In genomic region chr3:195388380-195388779, GRCh38 we compare ENCODE assay signal across 21 cellular contexts. TPM values are rescaled to one million over a fixed set of nuclear protein-coding genes. Genes with fewer than 3 reads are reported as not detected.
A peak's percentile ranks its signal among the peaks of the same experiment; 100 is the strongest.
DNase-seq lines count a peak whose midpoint lies in the region; ATAC-seq lines count a peak whose summit lies in the region.
"Had no signal": no experiment of that assay in that cellular context is flagged by ENCODE, and none has a peak within 500 bp of the region (broad histone marks: within the 10 kb centered on the region; RNA-seq: fewer than 3 reads in every experiment).

No MANE protein-coding gene starts in this region.

- H3K27me3 Mint-ChIP-seq in naive thymus-derived CD8-positive, alpha-beta T cell = no peaks in the 10 kb centered on the region
- H3K27me3 Mint-ChIP-seq: activated CD4-positive, alpha-beta memory T cell treated with anti-CD3 and anti-CD28 coated beads for 36 hours; activated naive CD4-positive, alpha-beta T cell treated with anti-CD3 and anti-CD28 coated beads, Interleukin-2, amount 50 U/mL, for 24 hours had no signal

- DNase-seq in LoVo (ENCODE audit: low spot score) (peak; percentile 20), kidney tubule cell (ENCODE audit: low spot score) (peak; percentile 40), NCI-H1694 (lab: John Stamatoyannopoulos, UW) (no peak), amygdala (lab: John Stamatoyannopoulos, UW) (no peak), NCI-H2029 (lab: John Stamatoyannopoulos, UW) (no peak)
- no peak for DNase-seq in naive thymus-derived CD8-positive, alpha-beta T cell
- DNase-seq: activated CD4-positive, alpha-beta memory T cell treated with anti-CD3 and anti-CD28 coated beads for 36 hours; body of pancreas; Caco-2; HCEC 1CT; islet precursor cell; mesendoderm; NCI-H2029 treated with DMSO at 0.1 percent for 48 hours; NCI-H82; stimulated activated CD4-positive, alpha-beta T cell treated with anti-CD3 and anti-CD28 coated beads, Interleukin-2, amount 100 ng/mL, for 48 hours; T-helper 2 cell; uterus had no signal

- POLR2A ChIA-PET in naive thymus-derived CD8-positive, alpha-beta T cell (lab: Charles Lee) = interaction anchor here (0.6 kb wide), 1 partner anchor 54 kb away, joined by 3 read pairs; the partner anchor contains the start of gene ACAP2

- H3K27ac Mint-ChIP-seq in naive thymus-derived CD8-positive, alpha-beta T cell = peak overlapping the region in 2 of 10 donors; percentile 6 to 32
- H3K27ac Mint-ChIP-seq: activated CD4-positive, alpha-beta memory T cell treated with anti-CD3 and anti-CD28 coated beads for 36 hours; activated naive CD4-positive, alpha-beta T cell treated with anti-CD3 and anti-CD28 coated beads, Interleukin-2, amount 50 U/mL, for 24 hours; WTC11 had no signal

- H3K36me3 Mint-ChIP-seq in naive thymus-derived CD8-positive, alpha-beta T cell = peaks cover 4 to 46% (median 5%) of the 10 kb centered on the region in 3 donors
- H3K36me3 Mint-ChIP-seq: activated CD4-positive, alpha-beta memory T cell treated with anti-CD3 and anti-CD28 coated beads for 36 hours; WTC11 had no signal

- H3K9me3 Mint-ChIP-seq in naive thymus-derived CD8-positive, alpha-beta T cell = no peaks in the 10 kb centered on the region
- H3K9me3 Mint-ChIP-seq: activated CD4-positive, alpha-beta memory T cell treated with anti-CD3 and anti-CD28 coated beads for 36 hours; activated naive CD4-positive, alpha-beta T cell treated with anti-CD3 and anti-CD28 coated beads, Interleukin-2, amount 50 U/mL, for 24 hours; WTC11 had no signal

- ATAC-seq in GM18498 (IDR thresholded peaks at IDR 0.05; ENCODE audit: unreplicated experiment) (peak; percentile 59), GM21423 (IDR thresholded peaks at IDR 0.05; ENCODE audit: unreplicated experiment) (peak; percentile 72)
- no peak for ATAC-seq in naive thymus-derived CD8-positive, alpha-beta T cell
- ATAC-seq: body of pancreas, WTC11 had no signal

- H3K4me1 Mint-ChIP-seq in naive thymus-derived CD8-positive, alpha-beta T cell = peaks cover 10 to 44% (median 37%) of the 10 kb centered on the region in 4 donors

- H3K4me3 Mint-ChIP-seq in naive thymus-derived CD8-positive, alpha-beta T cell = no peak overlapping the region
- H3K4me3 Mint-ChIP-seq: activated CD4-positive, alpha-beta memory T cell treated with anti-CD3 and anti-CD28 coated beads for 36 hours; activated naive CD4-positive, alpha-beta T cell treated with anti-CD3 and anti-CD28 coated beads, Interleukin-2, amount 50 U/mL, for 24 hours; WTC11 had no signal

RNA-seq across cellular contexts. Expression of gene ACAP2, which starts 54.4 kb away (rescaled TPM):
- 10 to 100 TPM; 78.7 to 81.0 TPM for total RNA-seq in naive thymus-derived CD8-positive, alpha-beta T cell
- polyA plus RNA-seq in naive thymus-derived CD8-positive, alpha-beta T cell = 10 to 100 TPM; 36.7 to 49.6 (median 49.5) TPM

Comparison
In these comparisons a context has a peak if more than half of its experiments do, and no peak if none do; other contexts are left out.
1. ATAC-seq: peak in GM18498 (single experiment) and GM21423 (single experiment); none in naive thymus-derived CD8-positive, alpha-beta T cell (0 of 2).
2. DNase-seq: peak in LoVo (single experiment) and kidney tubule cell (single experiment); none in naive thymus-derived CD8-positive, alpha-beta T cell (0 of 10), NCI-H1694 (single experiment), amygdala (0 of 56) and NCI-H2029 (single experiment).